In genomic region chr6:75224303-75224926, GRCh38 we compare ENCODE assay signal across 25 cellular contexts.
"Had no signal": no experiment of that assay in that cellular context is flagged by ENCODE, and none has a peak within 500 bp of the region (broad histone marks: within the 10 kb centered on the region; RNA-seq: fewer than 3 reads in every experiment).

No MANE protein-coding gene starts in this region.

- ATAC-seq: esophagus mucosa; gastrocnemius medialis; heart right ventricle; left lung; lower lobe of right lung; natural killer cell; sciatic nerve; stimulated activated naive B cell treated with anti-CD40 and anti-IgM and Interleukin-4, amounts not matched to agents 10 μg/mL and 1 μg/mL and 100 μg/mL, for 72 hours had no signal

- H3K4me1 Mint-ChIP-seq: memory B cell; natural killer cell; stimulated activated naive B cell treated with anti-CD40 and anti-IgM and Interleukin-4, amounts not matched to agents 10 μg/mL and 1 μg/mL and 100 μg/mL, for 72 hours had no signal

- H3K9me3 ChIP-seq: gastrocnemius medialis, heart right ventricle, left lung, lower lobe of right lung, ovary, prostate gland, spleen, stomach, uterus had no signal

- DNase-seq: cortex of kidney; effector memory CD4-positive, alpha-beta T cell; gastrocnemius medialis; heart right ventricle; islet precursor cell; left lung; lower lobe of right lung; natural killer cell; nucleus accumbens; ovary; retina; spleen; stimulated activated CD4-positive, alpha-beta T cell treated with anti-CD3 and anti-CD28 coated beads, Interleukin-15, amount 100 ng/mL, for 24 hours; stimulated activated CD4-positive, alpha-beta T cell treated with anti-CD3 and anti-CD28 coated beads, Interleukin-1b, Interleukin-23, amount 100 ng/mL, for 48 hours; stimulated activated CD4-positive, alpha-beta T cell treated with anti-CD3 and anti-CD28 coated beads, Interleukin-4, amount 100 ng/mL, for 24 hours; stimulated activated naive B cell treated with anti-CD40 and anti-IgM and Interleukin-4, amounts not matched to agents 10 μg/mL and 1 μg/mL and 100 μg/mL, for 72 hours; stomach; trophoblast cell; uterus had no signal

- H3K27me3 ChIP-seq: gastrocnemius medialis, heart right ventricle, left lung, ovary, stomach, uterus had no signal

- H3K9me3 Mint-ChIP-seq: memory B cell; natural killer cell; stimulated activated naive B cell treated with anti-CD40 and anti-IgM and Interleukin-4, amounts not matched to agents 10 μg/mL and 1 μg/mL and 100 μg/mL, for 72 hours had no signal

- H3K36me3 ChIP-seq: gastrocnemius medialis, heart right ventricle, left lung, lower lobe of right lung, ovary, prostate gland, spleen, stomach, uterus had no signal

- H3K27ac Mint-ChIP-seq: memory B cell; mesothelial cell of epicardium; natural killer cell; stimulated activated naive B cell treated with anti-CD40 and anti-IgM and Interleukin-4, amounts not matched to agents 10 μg/mL and 1 μg/mL and 100 μg/mL, for 72 hours had no signal

- H3K4me1 ChIP-seq: gastrocnemius medialis, left lung, lower lobe of right lung, prostate gland, spleen, uterus had no signal

- H3K4me3 ChIP-seq: gastrocnemius medialis, heart right ventricle, left lung, lower lobe of right lung, ovary, prostate gland, spleen, stomach, uterus had no signal

- H3K27ac ChIP-seq: gastrocnemius medialis, heart right ventricle, left lung, lower lobe of right lung, ovary, prostate gland, spleen, stomach, uterus had no signal

- H3K4me3 Mint-ChIP-seq: memory B cell; mesothelial cell of epicardium; natural killer cell; neural crest cell; stimulated activated naive B cell treated with anti-CD40 and anti-IgM and Interleukin-4, amounts not matched to agents 10 μg/mL and 1 μg/mL and 100 μg/mL, for 72 hours had no signal
